10 cellular contexts compared by ENCODE assay signal in genomic region chr12:49190317-49190716, GRCh38. TPM values are rescaled to one million over a fixed set of nuclear protein-coding genes. Genes with fewer than 3 reads are reported as not detected.
DNase-seq lines count a peak whose midpoint lies in the region; ATAC-seq and TF ChIP-seq lines count a peak whose summit lies in the region.
"Had no signal": no experiment of that assay in that cellular context is flagged by ENCODE, and none has a peak within 500 bp of the region (broad histone marks: within the 10 kb centered on the region; RNA-seq: fewer than 3 reads in every experiment).

No MANE protein-coding gene starts in this region.

- H3K27me3 Mint-ChIP-seq in activated naive CD8-positive, alpha-beta T cell, result no peaks in the 10 kb centered on the region
- no peaks in the 10 kb centered on the region for H3K27me3 Mint-ChIP-seq in activated naive CD8-positive, alpha-beta T cell treated with anti-CD3 and anti-CD28 coated beads, Interleukin-2, amount 50 U/mL, for 24 hours
- H3K27me3 Mint-ChIP-seq in type B pancreatic cell, result peaks cover 3% of the 10 kb centered on the region

- peaks cover 14% of the 10 kb centered on the region for H3K36me3 ChIP-seq in A673 (ENCODE audit: insufficient read depth, low read length, poor library complexity, severe bottlenecking)

- no TSS peak for BruUV-seq in A673 (replicated peaks; lab: Mats Ljungman, UMichigan)

- H3K4me3 ChIP-seq in A673 (ENCODE audit: low read depth, low read length, poor library complexity, severe bottlenecking), result no peak overlapping the region

- H3K36me3 Mint-ChIP-seq in activated naive CD8-positive, alpha-beta T cell, result no peaks in the 10 kb centered on the region
- peaks cover 9% of the 10 kb centered on the region for H3K36me3 Mint-ChIP-seq in activated naive CD8-positive, alpha-beta T cell treated with anti-CD3 and anti-CD28 coated beads, Interleukin-2, amount 50 U/mL, for 24 hours (ENCODE audit: low read depth)
- peaks cover 17% of the 10 kb centered on the region for H3K36me3 Mint-ChIP-seq in type B pancreatic cell

- H3K27me3 ChIP-seq in A673 (replicated peaks; ENCODE audit: insufficient read depth, low read depth, low read length, poor library complexity), result no peaks in the 10 kb centered on the region

- POLR2A ChIA-PET in A673 (lab: Charles Lee; ENCODE audit: low non-redundant PET), result no interaction called here

- H3K27ac Mint-ChIP-seq in activated naive CD8-positive, alpha-beta T cell, result no peak overlapping the region
- no peak overlapping the region for H3K27ac Mint-ChIP-seq in activated naive CD8-positive, alpha-beta T cell treated with anti-CD3 and anti-CD28 coated beads, Interleukin-2, amount 50 U/mL, for 24 hours
- H3K27ac Mint-ChIP-seq in type B pancreatic cell, result no peak overlapping the region

- TF ChIP-seq CTCF in type B pancreatic cell (conservative IDR thresholded peaks at IDR 0.05) (no peak), omental fat pad (IDR thresholded peaks at IDR 0.05) (no peak), A673 (conservative IDR thresholded peaks at IDR 0.05; ENCODE audit: low read depth, low read length) (no peak)

- ATAC-seq in activated naive CD8-positive, alpha-beta T cell treated with anti-CD3 and anti-CD28 coated beads, Interleukin-2, amount 50 U/mL, for 24 hours, result no peak
- ATAC-seq in HG03039 (IDR thresholded peaks at IDR 0.05; ENCODE audit: unreplicated experiment), result no peak
- no peak for ATAC-seq in omental fat pad (ENCODE audit: low FRiP score)

- peaks cover 21% of the 10 kb centered on the region for H3K4me1 ChIP-seq in A673 (ENCODE audit: insufficient read depth, low read length, poor library complexity, severe bottlenecking)

- H3K4me1 Mint-ChIP-seq in activated naive CD8-positive, alpha-beta T cell (ENCODE audit: low read depth), result peaks cover 24% of the 10 kb centered on the region
- H3K4me1 Mint-ChIP-seq in activated naive CD8-positive, alpha-beta T cell treated with anti-CD3 and anti-CD28 coated beads, Interleukin-2, amount 50 U/mL, for 24 hours, result peaks cover 19% of the 10 kb centered on the region
- H3K4me1 Mint-ChIP-seq in type B pancreatic cell (ENCODE audit: unreplicated experiment), result peaks cover 14% of the 10 kb centered on the region

- H3K4me3 Mint-ChIP-seq in activated naive CD8-positive, alpha-beta T cell, result peak overlapping the region; percentile 51
- H3K4me3 Mint-ChIP-seq in activated naive CD8-positive, alpha-beta T cell treated with anti-CD3 and anti-CD28 coated beads, Interleukin-2, amount 50 U/mL, for 24 hours, result no peak overlapping the region
- H3K4me3 Mint-ChIP-seq in type B pancreatic cell, result no peak overlapping the region

- H3K9me3 Mint-ChIP-seq in activated naive CD8-positive, alpha-beta T cell (ENCODE audit: low read depth), result no peaks in the 10 kb centered on the region
- H3K9me3 Mint-ChIP-seq in activated naive CD8-positive, alpha-beta T cell treated with anti-CD3 and anti-CD28 coated beads, Interleukin-2, amount 50 U/mL, for 24 hours, result no peaks in the 10 kb centered on the region
- no peaks in the 10 kb centered on the region for H3K9me3 Mint-ChIP-seq in type B pancreatic cell

- CTCF ChIA-PET in A673 (lab: Charles Lee), result no interaction called here

- H3K9me3 ChIP-seq in A673 (ENCODE audit: low read depth, low read length, poor library complexity, severe bottlenecking), result no peaks in the 10 kb centered on the region

- H3K27ac ChIP-seq in A673 (ENCODE audit: low read depth, low read length, poor library complexity, severe bottlenecking), result no peak overlapping the region

- DNase-seq in activated naive CD8-positive, alpha-beta T cell treated with anti-CD3 and anti-CD28 coated beads, Interleukin-2, amount 50 U/mL, for 24 hours, result no peak
- DNase-seq in NCI-H748 treated with DMSO at 0.1 percent for 48 hours (lab: John Stamatoyannopoulos, UW) (peak; percentile 41), head of caudate nucleus (peak in 40 of 42 donors; percentile 32 to 84 (median 64)), type B pancreatic cell (ENCODE audit: extremely low spot score, unreplicated experiment) (peak; percentile 8), omental fat pad (ENCODE audit: low spot score) (no peak), A673 (ENCODE audit: low spot score) (no peak)
- DNase-seq: activated gamma-delta T cell treated with Interleukin-2 at 50 U/mL for 16 hours; effector CD4-positive, alpha-beta T cell had no signal

- intact Hi-C loops in head of caudate nucleus (cut with DNase I), result no loop called here
- intact Hi-C loops in A673 (cut with micrococcal nuclease; ENCODE audit: unreplicated experiment), result no loop called here

RNA-seq across cellular contexts. Expression of gene TUBA1A, which starts 1.4 kb away (rescaled TPM):
- 211 and 489 TPM in 2 replicates for total RNA-seq in type B pancreatic cell (ENCODE audit: low replicate concordance)
- total RNA-seq in omental fat pad, result 100 to 1,000 TPM; 145 to 210 (median 159) TPM
- 421 and 504 TPM in 2 replicates for total RNA-seq in A673 (2021)

RNA-seq across cellular contexts. Expression of gene TUBA1B, which starts 59.1 kb away (rescaled TPM):
- total RNA-seq in type B pancreatic cell (ENCODE audit: low replicate concordance), result 664 and 1,458 TPM in 2 replicates
- 1,000 to 10,000 TPM in 1 of 4 donors, 100 to 1,000 TPM in 3; 608 to 1,018 (median 745) TPM for total RNA-seq in omental fat pad
- total RNA-seq in A673 (2021), result 3,473 and 3,645 TPM in 2 replicates

Comparison
In these comparisons a context has a peak if more than half of its experiments do, and no peak if none do; other contexts are left out.
1. DNase-seq: peak in NCI-H748 treated with DMSO at 0.1 percent for 48 hours (single experiment), head of caudate nucleus (40 of 42) and type B pancreatic cell (single experiment); none in activated naive CD8-positive, alpha-beta T cell treated with anti-CD3 and anti-CD28 coated beads, Interleukin-2, amount 50 U/mL, for 24 hours (single experiment), omental fat pad (single experiment) and A673 (single experiment).